In the genomic region with DNA sequence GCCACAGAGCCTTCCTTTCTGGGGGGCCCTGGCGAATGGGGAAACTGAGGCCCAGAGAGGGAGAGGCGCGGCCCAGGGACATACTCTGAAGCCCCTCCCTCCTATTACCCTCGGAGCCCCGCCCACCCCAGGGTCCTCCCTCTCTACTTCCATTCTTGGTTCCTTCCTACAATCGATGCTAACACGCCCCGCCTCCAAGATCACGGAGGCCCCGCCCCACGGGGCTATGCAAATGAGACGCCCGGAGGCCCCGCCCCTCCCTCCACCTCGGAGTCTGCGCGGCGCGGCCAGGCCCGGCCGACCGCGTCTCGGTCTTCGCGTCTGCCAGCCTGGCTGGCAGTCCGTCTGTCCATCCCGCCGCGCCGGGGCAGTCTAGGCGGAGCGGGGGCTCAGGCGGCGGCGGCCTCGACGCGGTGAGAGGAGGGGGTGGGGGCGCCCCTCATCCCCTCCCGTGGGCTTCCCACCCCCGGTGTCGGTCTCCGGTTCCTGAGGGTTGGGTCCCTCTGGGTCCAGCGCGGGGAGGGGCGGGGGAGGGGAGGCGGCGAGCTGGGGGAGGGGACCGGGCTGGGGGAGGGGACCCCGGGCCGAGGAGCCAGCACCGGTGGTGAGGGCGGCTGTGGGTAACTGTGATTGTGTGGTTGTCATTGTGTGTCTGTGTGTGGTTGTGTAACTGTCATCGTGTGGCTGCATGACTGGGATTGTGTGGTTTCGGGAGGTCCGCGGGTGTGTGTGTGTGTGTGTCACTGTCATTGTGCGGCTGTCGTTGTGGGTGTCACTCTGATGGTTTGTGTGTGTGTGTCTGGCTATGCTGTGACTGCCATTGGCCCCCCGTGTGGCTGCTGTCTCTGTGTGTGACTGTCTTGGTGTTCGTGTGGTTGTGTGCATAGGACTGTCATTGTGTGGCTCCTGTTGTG, we compare ENCODE assay signal across 8 cellular contexts. TPM values are rescaled to one million over a fixed set of nuclear protein-coding genes. Genes with fewer than 3 reads are reported as not detected.
DNase-seq lines count a peak whose midpoint lies in the region; ATAC-seq and TF ChIP-seq lines count a peak whose summit lies in the region.

A gene with protein sequence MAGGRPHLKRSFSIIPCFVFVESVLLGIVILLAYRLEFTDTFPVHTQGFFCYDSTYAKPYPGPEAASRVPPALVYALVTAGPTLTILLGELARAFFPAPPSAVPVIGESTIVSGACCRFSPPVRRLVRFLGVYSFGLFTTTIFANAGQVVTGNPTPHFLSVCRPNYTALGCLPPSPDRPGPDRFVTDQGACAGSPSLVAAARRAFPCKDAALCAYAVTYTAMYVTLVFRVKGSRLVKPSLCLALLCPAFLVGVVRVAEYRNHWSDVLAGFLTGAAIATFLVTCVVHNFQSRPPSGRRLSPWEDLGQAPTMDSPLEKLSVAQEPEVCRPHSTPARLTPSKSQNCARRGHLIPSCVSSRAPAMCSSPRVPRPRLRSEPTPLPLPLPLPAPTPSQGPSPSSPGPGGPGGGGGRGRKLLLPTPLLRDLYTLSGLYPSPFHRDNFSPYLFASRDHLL (plus strand): TSS at position 273 of the 914 bp plus-strand sequence. CDS start 2,242 bp downstream, outside the sequence.

- 4% methylated on average over 10 of the region's 62 CpGs for WGBS in mammary epithelial cell (ENCODE audit: low coverage, missing lambda C conversion rate)

- H3K27me3 ChIP-seq in AG04450 (ENCODE audit: control insufficient read depth, insufficient read depth, low read length) = no peaks in the 10 kb centered on the region
- no peaks in the 10 kb centered on the region for H3K27me3 ChIP-seq in mammary epithelial cell (ENCODE audit: insufficient read depth, low read length)
- H3K27me3 ChIP-seq in skeletal muscle tissue (ENCODE audit: control insufficient read depth in 3 of 3, insufficient read depth in 3 of 3, low read length in 3 of 3) = peaks cover 0 to 4% (median 0%) of the 10 kb centered on the region in 3 donors

- H3K4me1 ChIP-seq in mammary epithelial cell (ENCODE audit: insufficient read depth, low read length) (peaks cover 4% of the 10 kb centered on the region), skeletal muscle tissue (ENCODE audit: control insufficient read depth in 3 of 3, insufficient read depth in 3 of 3, low read length in 3 of 3) (peaks cover 7 to 13% (median 9%) of the 10 kb centered on the region in 3 donors)

- DNase-seq in AG04450 (ENCODE audit: low read depth, low spot score) (peak; percentile 46), NCI-H2171 (lab: John Stamatoyannopoulos, UW) (peak; percentile 90), WTC11 (ENCODE audit: low spot score) (peak; percentile 99), mammary epithelial cell (peak; percentile 76), iPS-NIHi11 (ENCODE audit: low spot score) (peak; percentile 96)

- H3K27ac Mint-ChIP-seq in WTC11 = no peak within 1 kb of the TSS

- dilution Hi-C loops in mammary epithelial cell (cut with HindIII; ENCODE audit: low sequenced_read_pairs) = no loop called here

- no peaks in the 10 kb centered on the region for H3K9me3 Mint-ChIP-seq in WTC11

- H3K4me3 Mint-ChIP-seq in WTC11 = peak within 1 kb of the TSS; percentile 75

- peaks cover 14% of the 10 kb centered on the region for H3K4me1 Mint-ChIP-seq in WTC11

- H3K27ac ChIP-seq in AG04450 (ENCODE audit: low read depth, low read length) = peak within 1 kb of the TSS; percentile 11
- no peak within 1 kb of the TSS for H3K27ac ChIP-seq in mammary epithelial cell (ENCODE audit: insufficient read depth, low read depth, low read length)
- no peak within 1 kb of the TSS for H3K27ac ChIP-seq in skeletal muscle tissue (ENCODE audit: low read depth, low read length)

- H3K79me2 ChIP-seq in mammary epithelial cell (ENCODE audit: insufficient read depth, low read length) = no peaks in the 10 kb centered on the region

- BruUV-seq in mammary epithelial cell (replicated peaks; lab: Mats Ljungman, UMichigan) = no TSS peak

- TF ChIP-seq CTCF in AG04450 (IDR thresholded peaks at IDR 0.05; ENCODE audit: low read depth, low read length) (no peak), WTC11 (IDR thresholded peaks at IDR 0.05) (no peak), mammary epithelial cell (conservative IDR thresholded peaks at IDR 0.05 in 1 of 2, IDR thresholded peaks at IDR 0.05 in 1 of 2; ENCODE audit: extremely low read depth in 1 of 2, insufficient read depth in 1 of 2, low read depth in 1 of 2, low read length in 2 of 2) (no peak)

- no peaks in the 10 kb centered on the region for H4K20me1 ChIP-seq in mammary epithelial cell (ENCODE audit: insufficient read depth, low read length)

- no peaks in the 10 kb centered on the region for H3K36me3 Mint-ChIP-seq in WTC11

- intact Hi-C loops in mammary epithelial cell (cut with micrococcal nuclease) = loop anchor here (5.0 kb wide), 1 partner anchor 63 kb away; no protein-coding TSS in a partner anchor

- H3K9ac ChIP-seq in mammary epithelial cell (ENCODE audit: insufficient read depth, low read length) (no peak within 1 kb of the TSS), skeletal muscle tissue (ENCODE audit: low read depth in 1 of 3, low read length in 3 of 3) (peak within 1 kb of the TSS; percentile 69 to 86 (median 77))

- peak; percentile 55 for ATAC-seq in GM19467 (IDR thresholded peaks at IDR 0.05; ENCODE audit: unreplicated experiment)
- peak; percentile 95 for ATAC-seq in WTC11
- no peak for ATAC-seq in HG03039 (IDR thresholded peaks at IDR 0.05; ENCODE audit: unreplicated experiment)

- in situ Hi-C loops in mammary epithelial cell (cut with MboI; ENCODE audit: low sequenced_read_pairs in 2 of 2) = no loop called here

- H3K4me3 ChIP-seq in AG04450 (ENCODE audit: low read depth, low read length) (peak within 1 kb of the TSS; percentile 81), mammary epithelial cell (replicated peaks in 1 of 3; ENCODE audit: insufficient read depth in 1 of 3, low read depth in 2 of 3, low read length in 3 of 3) (peak within 1 kb of the TSS; percentile 33 to 67 (median 47)), skeletal muscle tissue (ENCODE audit: low read length in 3 of 3) (peak within 1 kb of the TSS; percentile 83 to 85 (median 84))

- no peaks in the 10 kb centered on the region for H3K36me3 ChIP-seq in mammary epithelial cell (ENCODE audit: insufficient read depth, low read length)
- H3K36me3 ChIP-seq in skeletal muscle tissue (ENCODE audit: control insufficient read depth in 3 of 3, insufficient read depth in 3 of 3, low read length in 3 of 3) = peaks cover 0 to 10% (median 7%) of the 10 kb centered on the region in 3 donors

- peaks cover 74% of the 10 kb centered on the region for H3K27me3 Mint-ChIP-seq in WTC11 (ENCODE audit: low read depth)

- POLR2A ChIA-PET in AG04450 (lab: Yijun Ruan, JAX) (no interaction called here), WTC11 (lab: Charles Lee) (no interaction called here)

- H3K9me3 ChIP-seq in AG04450 (ENCODE audit: control insufficient read depth, insufficient read depth, low read length) = no peaks in the 10 kb centered on the region
- H3K9me3 ChIP-seq in mammary epithelial cell (replicated peaks; ENCODE audit: insufficient read depth, low read length) = no peaks in the 10 kb centered on the region
- H3K9me3 ChIP-seq in skeletal muscle tissue (ENCODE audit: control insufficient read depth in 3 of 3, low read length in 3 of 3) = no peaks in the 10 kb centered on the region

- CTCF ChIA-PET in AG04450 (lab: Charles Lee) (no interaction called here), WTC11 (lab: Charles Lee) (no interaction called here), mammary epithelial cell (lab: Charles Lee; ENCODE audit: low non-redundant PET) (no interaction called here)

- peak within 1 kb of the TSS; percentile 66 for H2AFZ ChIP-seq in mammary epithelial cell (ENCODE audit: low read depth, low read length)

- peak within 1 kb of the TSS; percentile 83 for H3K4me2 ChIP-seq in mammary epithelial cell (ENCODE audit: insufficient read depth, low read depth, low read length)

TF ChIP-seq in WTC11, 78 proteins besides CTCF, POLR2A, EP300 and RAD21:
- TF ChIP-seq FOXK1 (CRISPR knock-in tag; IDR thresholded peaks at IDR 0.05) = no peak
- TF ChIP-seq, protein P1, sequence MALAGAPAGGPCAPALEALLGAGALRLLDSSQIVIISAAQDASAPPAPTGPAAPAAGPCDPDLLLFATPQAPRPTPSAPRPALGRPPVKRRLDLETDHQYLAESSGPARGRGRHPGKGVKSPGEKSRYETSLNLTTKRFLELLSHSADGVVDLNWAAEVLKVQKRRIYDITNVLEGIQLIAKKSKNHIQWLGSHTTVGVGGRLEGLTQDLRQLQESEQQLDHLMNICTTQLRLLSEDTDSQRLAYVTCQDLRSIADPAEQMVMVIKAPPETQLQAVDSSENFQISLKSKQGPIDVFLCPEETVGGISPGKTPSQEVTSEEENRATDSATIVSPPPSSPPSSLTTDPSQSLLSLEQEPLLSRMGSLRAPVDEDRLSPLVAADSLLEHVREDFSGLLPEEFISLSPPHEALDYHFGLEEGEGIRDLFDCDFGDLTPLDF (CRISPR knock-in tag; IDR thresholded peaks at IDR 0.05) = no peak
- TF ChIP-seq ZNF423 (CRISPR knock-in tag; IDR thresholded peaks at IDR 0.05) = no peak
- TF ChIP-seq SP1 (CRISPR knock-in tag; conservative IDR thresholded peaks at IDR 0.05) = peak; percentile 67
- TF ChIP-seq, protein P2, sequence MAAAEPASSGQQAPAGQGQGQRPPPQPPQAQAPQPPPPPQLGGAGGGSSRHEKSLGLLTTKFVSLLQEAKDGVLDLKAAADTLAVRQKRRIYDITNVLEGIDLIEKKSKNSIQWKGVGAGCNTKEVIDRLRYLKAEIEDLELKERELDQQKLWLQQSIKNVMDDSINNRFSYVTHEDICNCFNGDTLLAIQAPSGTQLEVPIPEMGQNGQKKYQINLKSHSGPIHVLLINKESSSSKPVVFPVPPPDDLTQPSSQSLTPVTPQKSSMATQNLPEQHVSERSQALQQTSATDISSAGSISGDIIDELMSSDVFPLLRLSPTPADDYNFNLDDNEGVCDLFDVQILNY (CRISPR knock-in tag; IDR thresholded peaks at IDR 0.05) = peak; percentile 46; the same call in 1 of the 2 replicates

RNA-seq across cellular contexts. Expression of the gene that starts here (rescaled TPM):
- polyA plus RNA-seq in AG04450 (2011; rRNA removed) (13.8 and 18.5 TPM in 2 replicates), mammary epithelial cell (8.5 TPM)
- 11.5 and 21.1 TPM in 2 replicates for polyA minus RNA-seq in AG04450 (2011; rRNA and poly(A)+ RNA removed)
- total RNA-seq in WTC11 (2021) (7.5 to 9.6 TPM (median 8.4 TPM) in 3 replicates), mammary epithelial cell (10 to 100 TPM in 1 of 2 donors, 1 to 10 TPM in 1; 5.0 to 25.2 TPM), skeletal muscle tissue (4.7 TPM)
- 8.4 TPM for polyA minus RNA-seq in mammary epithelial cell

Comparison
In these comparisons a context has a peak if more than half of its experiments do, and no peak if none do; other contexts are left out.
1. DNase-seq: peak in every context shown above with its lines; median percentile 99 in WTC11; 96 in iPS-NIHi11; 90 in NCI-H2171; 76 in mammary epithelial cell; 46 in AG04450.